In the genomic region with DNA sequence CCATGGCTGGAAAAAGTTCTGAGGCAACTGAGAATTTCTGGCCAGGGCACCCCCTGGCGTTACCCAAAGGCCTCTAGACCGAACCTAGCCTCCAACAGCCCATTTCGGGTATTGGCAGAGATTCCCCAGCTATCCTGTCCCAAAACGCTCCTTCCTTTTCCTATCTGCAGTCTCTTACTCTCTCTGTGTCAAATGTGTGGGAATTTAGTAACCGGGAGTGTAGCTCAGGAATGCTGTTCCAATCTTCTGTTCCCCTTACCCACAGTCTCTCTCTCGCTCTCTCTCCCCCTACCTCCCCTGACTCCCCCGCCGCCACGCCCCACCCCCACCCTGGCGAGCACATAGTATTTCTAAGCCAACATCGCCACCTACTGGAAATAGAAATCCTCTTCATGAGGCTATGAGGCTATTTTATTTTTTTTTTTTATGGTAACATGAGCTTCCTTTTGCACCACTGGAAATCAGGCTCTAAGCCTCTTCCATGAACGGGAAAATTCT, we compare ENCODE assay signal across 14 cellular contexts. TPM values are rescaled to one million over a fixed set of nuclear protein-coding genes. Genes with fewer than 3 reads are reported as not detected.
DNase-seq lines count a peak whose midpoint lies in the region; ATAC-seq and TF ChIP-seq lines count a peak whose summit lies in the region.
"Had no signal": no experiment of that assay in that cellular context is flagged by ENCODE, and none has a peak within 500 bp of the region (broad histone marks: within the 10 kb centered on the region; RNA-seq: fewer than 3 reads in every experiment).

No MANE protein-coding gene starts in this region.

- H3K4me1 ChIP-seq in Panc1 (ENCODE audit: control insufficient read depth, insufficient read depth, low read length) (no peaks in the 10 kb centered on the region), hepatocyte (ENCODE audit: insufficient read depth) (no peaks in the 10 kb centered on the region), testis (no peaks in the 10 kb centered on the region)
- H3K4me1 ChIP-seq: spleen, tibial artery had no signal

- peak; percentile 63 for ATAC-seq in Panc1
- ATAC-seq: left ventricle myocardium superior had no signal

- H3K4me3 ChIP-seq in Panc1 (ENCODE audit: low read depth in 2 of 2, low read length in 2 of 2) (peak overlapping the region in 1 of 2 experiments; percentile 44; a peak in 2 of 4 replicates), hepatocyte (no peak overlapping the region), testis (peak overlapping the region in 1 of 2 donors; percentile 4)
- H3K4me3 ChIP-seq: spleen, tibial artery had no signal

- H3K36me3 ChIP-seq in Panc1 (ENCODE audit: control insufficient read depth, insufficient read depth, low read length) = no peaks in the 10 kb centered on the region
- no peaks in the 10 kb centered on the region for H3K36me3 ChIP-seq in hepatocyte (replicated peaks; ENCODE audit: insufficient read depth, low read depth)
- H3K36me3 ChIP-seq in testis (ENCODE audit: low read depth, missing control alignments) = no peaks in the 10 kb centered on the region
- H3K36me3 ChIP-seq: spleen, tibial artery had no signal

- H3K27me3 ChIP-seq in Panc1 (ENCODE audit: control insufficient read depth, insufficient read depth, low read length) = no peaks in the 10 kb centered on the region
- no peaks in the 10 kb centered on the region for H3K27me3 ChIP-seq in hepatocyte
- no peaks in the 10 kb centered on the region for H3K27me3 ChIP-seq in testis
- H3K27me3 ChIP-seq: spleen, tibial artery had no signal

- H3K27ac ChIP-seq in Panc1 (ENCODE audit: low read length) (no peak overlapping the region), hepatocyte (no peak overlapping the region), testis (no peak overlapping the region)
- H3K27ac ChIP-seq: spleen, tibial artery had no signal

- H4K20me1 ChIP-seq in hepatocyte (ENCODE audit: insufficient read depth, poor library complexity, severe bottlenecking) = no peaks in the 10 kb centered on the region

- DNase-seq in DMS 273 (lab: John Stamatoyannopoulos, UW; ENCODE audit: unreplicated experiment) (peak; percentile 16), DMS 273 treated with DMSO at 0.1 percent for 48 hours (lab: John Stamatoyannopoulos, UW) (no peak), HuH-7 (ENCODE audit: low spot score) (peak; percentile 4), Panc1 (ENCODE audit: low read depth, low spot score) (no peak), hepatocyte (ENCODE audit: low spot score) (no peak), testis (no peak), mucosa of gallbladder (ENCODE audit: low spot score) (no peak), posterior vena cava (ENCODE audit: low spot score) (no peak)
- DNase-seq: 8988T; effector CD4-positive, alpha-beta T cell; left ventricle myocardium superior; NCI-H226; spleen; tibial artery had no signal

- no peak for TF ChIP-seq POLR2A in testis (IDR thresholded peaks at IDR 0.05)

- TF ChIP-seq CTCF in Panc1 (IDR thresholded peaks at IDR 0.05) = peak; percentile 54
- TF ChIP-seq CTCF in hepatocyte (IDR thresholded peaks at IDR 0.05; ENCODE audit: poor library complexity) = peak; percentile 12
- TF ChIP-seq CTCF in testis (IDR thresholded peaks at IDR 0.05) = peak in 1 of 3 experiments; percentile 9

- no peak overlapping the region for H2AFZ ChIP-seq in hepatocyte

- POLR2A ChIA-PET in Panc1 (lab: Charles Lee) = interaction anchor here (0.6 kb wide), 1 partner anchor 27 kb away, joined by 13 read pairs; no protein-coding TSS in a partner anchor

- no peaks in the 10 kb centered on the region for H3K79me2 ChIP-seq in hepatocyte

- no peak overlapping the region for H3K4me2 ChIP-seq in hepatocyte

- BruUV-seq in Panc1 (replicated peaks; lab: Mats Ljungman, UMichigan) = no TSS peak

- 68% methylated on average over 12 of the region's 12 CpGs for WGBS in hepatocyte (ENCODE audit: low lambda C conversion rate, missing lambda C conversion rate)
- WGBS in testis, 2 donors = 56 to 78% methylated on average over 12 of the region's 12 CpGs

- in situ Hi-C loops in Panc1 (cut with HindIII; ENCODE audit: low pct_unique_long_range_greater_than_20kb, low sequenced_read_pairs) = no loop called here

- H3K9me3 ChIP-seq in Panc1 (ENCODE audit: control insufficient read depth, insufficient read depth, low read depth, low read length) = no peaks in the 10 kb centered on the region
- peaks cover 10% of the 10 kb centered on the region for H3K9me3 ChIP-seq in hepatocyte (ENCODE audit: low read depth)
- no peaks in the 10 kb centered on the region for H3K9me3 ChIP-seq in testis

- intact Hi-C loops in Panc1 (cut with micrococcal nuclease; ENCODE audit: unreplicated experiment) (no loop called here), testis (cut with DNase I; ENCODE audit: low total_unique reads) (no loop called here), posterior vena cava (cut with DNase I) (no loop called here)

- no peaks in the 10 kb centered on the region for H3K9me2 ChIP-seq in hepatocyte (replicated peaks; ENCODE audit: insufficient read depth)

- CTCF ChIA-PET in Panc1 (lab: Charles Lee) = interaction anchor here (0.6 to 1.3 kb wide), 9 partner anchors 9 to 1192 kb away, joined by 3 to 12 read pairs (median 4); no protein-coding TSS in a partner anchor

RNA-seq across cellular contexts. Expression of a gene that starts 27.0 kb away (rescaled TPM):
- total RNA-seq in Panc1 (2021; ENCODE audit: unreplicated experiment) (not detected), hepatocyte (0.63 and 0.88 TPM in 2 replicates), testis (under 1 TPM in 1 of 2 donors, not detected in 1; 0.43 TPM), mucosa of gallbladder (not detected), posterior vena cava (1 to 10 TPM in 1 of 2 donors, under 1 TPM in 1; 0.95 to 1.1 TPM)
- not detected for polyA plus RNA-seq in Panc1 (2012; ENCODE audit: insufficient read length)
- polyA plus RNA-seq in hepatocyte (0.60 TPM in 1 of 2 replicates, not detected in the other), testis (ENCODE audit: insufficient read depth, low read depth, low replicate concordance) (0.13 TPM)

Comparison
In these comparisons a context has a peak if more than half of its experiments do, and no peak if none do; other contexts are left out.
1. DNase-seq: peak in DMS 273 (single experiment) and HuH-7 (single experiment); none in DMS 273 treated with DMSO at 0.1 percent for 48 hours (single experiment), Panc1 (single experiment), hepatocyte (single experiment), testis (single experiment), mucosa of gallbladder (single experiment) and posterior vena cava (single experiment).